Comparison of ENCODE assay signal across 21 cellular contexts in the genomic region with DNA sequence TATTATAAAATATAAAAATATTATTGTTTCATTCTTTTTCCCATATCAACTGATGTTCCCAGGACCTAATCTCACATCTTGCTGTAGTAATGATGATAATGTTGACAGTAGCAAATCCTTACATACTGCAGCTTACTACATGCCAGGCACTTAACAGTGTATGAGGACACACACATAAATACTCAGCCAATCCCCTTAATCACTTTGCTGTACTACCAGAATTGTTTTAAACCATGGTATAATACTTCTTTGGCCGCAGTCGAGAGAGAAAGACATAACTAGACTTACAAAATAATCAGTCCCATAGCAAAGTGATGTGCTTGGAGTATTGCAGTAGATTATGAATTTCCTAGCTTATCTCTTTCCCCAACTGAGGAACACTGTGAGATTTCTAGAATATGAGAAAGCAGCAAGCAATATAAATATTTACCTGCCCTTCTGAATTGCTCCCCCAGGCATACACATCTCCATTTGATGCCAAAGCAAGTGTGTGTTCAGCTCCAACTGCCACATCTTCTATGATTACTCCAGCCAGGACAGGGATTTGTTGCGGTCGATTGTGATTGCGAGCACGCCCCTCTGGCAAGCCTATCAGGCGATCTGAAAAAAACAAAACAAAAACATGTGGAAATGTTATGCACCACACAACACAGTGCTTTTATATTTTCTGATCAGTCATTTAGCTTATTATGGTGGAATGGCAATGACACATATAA. TPM values are rescaled to one million over a fixed set of nuclear protein-coding genes. Genes with fewer than 3 reads are reported as not detected.
DNase-seq lines count a peak whose midpoint lies in the region; TF ChIP-seq lines count a peak whose summit lies in the region.
"Had no signal": no experiment of that assay in that cellular context is flagged by ENCODE, and none has a peak within 500 bp of the region (broad histone marks: within the 10 kb centered on the region; RNA-seq: fewer than 3 reads in every experiment).

No MANE protein-coding gene starts in this region.

- peak in 1 of 2 donors; percentile 54 for TF ChIP-seq POLR2A in tibial nerve (IDR thresholded peaks at IDR 0.05)
- TF ChIP-seq POLR2A in transverse colon (IDR thresholded peaks at IDR 0.05), result no peak

- H3K4me3 ChIP-seq in tibial nerve (peak overlapping the region in 3 of 4 donors; percentile 18 to 40 (median 20)), transverse colon (no peak overlapping the region)
- H3K4me3 ChIP-seq: BLaER1 treated with 17β-estradiol and CSF1 and Interleukin-3, amounts not matched to agents 10 nM and 100 nM had no signal

- WGBS in tibial nerve, 2 donors, result 51 to 52% methylated on average over 7 of the region's 7 CpGs
- 90 to 91% methylated on average over 7 of the region's 7 CpGs for WGBS in transverse colon (ENCODE audit: low coverage in 1 of 2), 2 donors

- in situ Hi-C loops in transverse colon (cut with MboI; ENCODE audit: low pct_ligation_motif_present in 1 of 4, low pct_unique_long_range_greater_than_20kb in 1 of 4, low sequenced_read_pairs in 3 of 4), result no loop called here

- TF ChIP-seq EP300 in tibial nerve (IDR thresholded peaks at IDR 0.05), result peak in 1 of 2 donors; percentile 83
- TF ChIP-seq EP300 in transverse colon (IDR thresholded peaks at IDR 0.05; ENCODE audit: low read depth), result no peak

- no peaks in the 10 kb centered on the region for H3K9me3 ChIP-seq in tibial nerve
- H3K9me3 ChIP-seq in transverse colon, result no peaks in the 10 kb centered on the region
- H3K9me3 ChIP-seq: BLaER1 treated with 17β-estradiol and CSF1 and Interleukin-3, amounts not matched to agents 10 nM and 100 nM had no signal

- intact Hi-C loops in transverse colon (cut with DNase I; ENCODE audit: low total_unique reads), result no loop called here

- no peaks in the 10 kb centered on the region for H3K9me3 Mint-ChIP-seq in activated T-cell treated with anti-CD3 and anti-CD28 coated beads, Interleukin-2, amount 50 U/mL, for 24 hours

- no peak overlapping the region for H3K4me3 Mint-ChIP-seq in activated T-cell treated with anti-CD3 and anti-CD28 coated beads, Interleukin-2, amount 50 U/mL, for 24 hours

- H3K27ac Mint-ChIP-seq in activated T-cell treated with anti-CD3 and anti-CD28 coated beads, Interleukin-2, amount 50 U/mL, for 24 hours, result peak overlapping the region; percentile 7

- H3K36me3 Mint-ChIP-seq in activated T-cell treated with anti-CD3 and anti-CD28 coated beads, Interleukin-2, amount 50 U/mL, for 24 hours (ENCODE audit: low read depth), result peaks cover 89% of the 10 kb centered on the region

- no peaks in the 10 kb centered on the region for H3K27me3 Mint-ChIP-seq in activated T-cell treated with anti-CD3 and anti-CD28 coated beads, Interleukin-2, amount 50 U/mL, for 24 hours

- H3K36me3 ChIP-seq in tibial nerve, result peaks cover 0 to 96% (median 10%) of the 10 kb centered on the region in 3 donors
- peaks cover 0 to 82% (median 38%) of the 10 kb centered on the region in 4 donors for H3K36me3 ChIP-seq in transverse colon

- H3K4me1 ChIP-seq in tibial nerve, result peaks cover 0 to 35% (median 9%) of the 10 kb centered on the region in 4 donors
- H3K4me1 ChIP-seq in transverse colon, result no peaks in the 10 kb centered on the region

- H3K27me3 ChIP-seq in layer of hippocampus (ENCODE audit: control insufficient read depth, insufficient read depth, low read length), result no peaks in the 10 kb centered on the region
- no peaks in the 10 kb centered on the region for H3K27me3 ChIP-seq in tibial nerve
- H3K27me3 ChIP-seq in transverse colon, result no peaks in the 10 kb centered on the region
- H3K27me3 ChIP-seq: BLaER1 treated with 17β-estradiol and CSF1 and Interleukin-3, amounts not matched to agents 10 nM and 100 nM had no signal

- no peak for DNase-seq in activated T-cell treated with anti-CD3 and anti-CD28 coated beads, Interleukin-2, amount 50 U/mL, for 24 hours
- DNase-seq in activated T-cell treated with anti-CD3 and anti-CD28 coated beads, Interleukin-2, amount 50 U/mL, for 48 hours, result no peak
- no peak for DNase-seq in caudate nucleus (lab: John Stamatoyannopoulos, UW)
- peak in 1 of 2 donors; percentile 49 for DNase-seq in tibial nerve (ENCODE audit: low spot score in 2 of 2)
- DNase-seq in ecto neural progenitor cell (ENCODE audit: low spot score), result no peak
- DNase-seq in transverse colon, result no peak
- DNase-seq in NCI-H1436 (lab: John Stamatoyannopoulos, UW), result no peak
- DNase-seq: 8988T, GF-D8, GOT3, KBM-7, MV-4-11, NCI-H1417 treated with DMSO at 0.1 percent for 48 hours, NCI-H2029, NCI-H2171 treated with DMSO at 0.1 percent for 48 hours, NCI-H748 treated with DMSO at 0.1 percent for 48 hours, PC-3 had no signal

- no peak for TF ChIP-seq CTCF in tibial nerve (IDR thresholded peaks at IDR 0.05)
- no peak for TF ChIP-seq CTCF in transverse colon (IDR thresholded peaks at IDR 0.05)

- peaks cover 5% of the 10 kb centered on the region for H3K4me1 Mint-ChIP-seq in activated T-cell treated with anti-CD3 and anti-CD28 coated beads, Interleukin-2, amount 50 U/mL, for 24 hours (ENCODE audit: low read depth)

- H3K27ac ChIP-seq in caudate nucleus (ENCODE audit: low read depth, low read length), result peak overlapping the region; percentile 63
- H3K27ac ChIP-seq in layer of hippocampus (ENCODE audit: low read depth, low read length), result peak overlapping the region; percentile 84
- H3K27ac ChIP-seq in tibial nerve, result peak overlapping the region; percentile 66 to 90 (median 78)
- H3K27ac ChIP-seq in transverse colon, result no peak overlapping the region
- H3K27ac ChIP-seq: BLaER1 treated with 17β-estradiol and CSF1 and Interleukin-3, amounts not matched to agents 10 nM and 100 nM had no signal

RNA-seq across cellular contexts. Expression of gene FBXL22, which starts 33.0 kb away (rescaled TPM):
- total RNA-seq in tibial nerve (1 to 10 TPM in 2 of 4 donors, under 1 TPM in 1, not detected in 1; 0.63 to 2.8 (median 2.7) TPM), transverse colon (10 to 100 TPM in 1 of 4 donors, 1 to 10 TPM in 3; 3.0 to 28.1 (median 7.8) TPM)
- total RNA-seq: NCI-H460, SK-MEL-5 had no signal

Comparison
In these comparisons a context has a peak if more than half of its experiments do, and no peak if none do; other contexts are left out.
1. H3K27ac ChIP-seq: peak in caudate nucleus (single experiment), layer of hippocampus (single experiment) and tibial nerve (4 of 4); none in transverse colon (0 of 4).
2. H3K4me3 ChIP-seq: peak in tibial nerve (3 of 4); none in transverse colon (0 of 4).